ENCODE assay signal across 21 cellular contexts in genomic region chr12:102114212-102114611, GRCh38. TPM values are rescaled to one million over a fixed set of nuclear protein-coding genes. Genes with fewer than 3 reads are reported as not detected.
A peak's percentile ranks its signal among the peaks of the same experiment; 100 is the strongest.
DNase-seq lines count a peak whose midpoint lies in the region; TF ChIP-seq lines count a peak whose summit lies in the region.
"Had no signal": no experiment of that assay in that cellular context is flagged by ENCODE, and none has a peak within 500 bp of the region (broad histone marks: within the 10 kb centered on the region; RNA-seq: fewer than 3 reads in every experiment).

No MANE protein-coding gene starts in this region.

- peak overlapping the region; percentile 79 for H3K27ac Mint-ChIP-seq in endodermal cell
- H3K27ac Mint-ChIP-seq: B cell; CD4-positive, CD25-positive, alpha-beta regulatory T cell; CD8-positive, alpha-beta T cell had no signal

- H3K9ac ChIP-seq in endodermal cell (ENCODE audit: extremely low read depth, low read length, poor library complexity, severe bottlenecking), result no peak overlapping the region
- H3K9ac ChIP-seq: BLaER1 had no signal

- H3K27me3 ChIP-seq in endodermal cell (ENCODE audit: control insufficient read depth, insufficient read depth, low read length, poor library complexity, severe bottlenecking) (no peaks in the 10 kb centered on the region), prostate gland (replicated peaks; ENCODE audit: insufficient read depth) (no peaks in the 10 kb centered on the region)
- H3K27me3 ChIP-seq: BLaER1 had no signal

- H3K36me3 ChIP-seq in endodermal cell (ENCODE audit: control insufficient read depth, insufficient read depth, low read length) (peaks cover 65% of the 10 kb centered on the region), prostate gland (no peaks in the 10 kb centered on the region)

- H3K9me3 ChIP-seq in endodermal cell (ENCODE audit: control insufficient read depth, low read length) (no peaks in the 10 kb centered on the region), prostate gland (no peaks in the 10 kb centered on the region)
- H3K9me3 ChIP-seq: BLaER1, Caco-2 had no signal

- WGBS in endodermal cell (ENCODE audit: insufficient coverage in 1 of 2, insufficient read length in 1 of 2), 2 experiments, result 95% methylated on average over 1 of the region's 2 CpGs; no CpG with 5 or more reads in 1 of the 2 experiments
- WGBS in prostate gland, result 47% methylated on average over 2 of the region's 2 CpGs

- H3K4me1 ChIP-seq in endodermal cell (ENCODE audit: control insufficient read depth, insufficient read depth, low read length), result no peaks in the 10 kb centered on the region
- no peaks in the 10 kb centered on the region for H3K4me1 ChIP-seq in prostate gland (replicated peaks)
- H3K4me1 ChIP-seq: Caco-2 had no signal

- DNase-seq in NCI-H526 (lab: John Stamatoyannopoulos, UW) (peak; percentile 2 to 11), NCI-H526 treated with DMSO at 0.1 percent for 48 hours (lab: John Stamatoyannopoulos, UW) (no peak), LNCaP clone FGC (ENCODE audit: low read depth) (peak; percentile 51), endodermal cell (no peak), prostate gland (ENCODE audit: low spot score) (peak; percentile 15), NCI-H510A treated with DMSO at 0.1 percent for 48 hours (lab: John Stamatoyannopoulos, UW) (no peak), posterior cingulate gyrus (no peak), DMS53 (lab: John Stamatoyannopoulos, UW) (no peak)
- DNase-seq: Caco-2; CD4-positive, CD25-positive, alpha-beta regulatory T cell; CD8-positive, alpha-beta T cell; DMS153; DMS79; EL; GF-D8; H7; HCEC 1CT had no signal

- H3K27ac ChIP-seq in endodermal cell (ENCODE audit: low read depth, low read length) (no peak overlapping the region), prostate gland (no peak overlapping the region)
- H3K27ac ChIP-seq: 22Rv1, BLaER1, C4-2B had no signal

- no peak overlapping the region for H3K4me3 Mint-ChIP-seq in endodermal cell
- H3K4me3 Mint-ChIP-seq: B cell; CD4-positive, CD25-positive, alpha-beta regulatory T cell; CD8-positive, alpha-beta T cell had no signal

- no peak for TF ChIP-seq POLR2A in prostate gland (IDR thresholded peaks at IDR 0.05)

- no peaks in the 10 kb centered on the region for H3K27me3 Mint-ChIP-seq in endodermal cell (ENCODE audit: insufficient read depth)
- H3K27me3 Mint-ChIP-seq: B cell; CD4-positive, CD25-positive, alpha-beta regulatory T cell had no signal

- TF ChIP-seq CTCF in LNCaP clone FGC (IDR thresholded peaks at IDR 0.05; ENCODE audit: control insufficient read depth, extremely low read depth, insufficient read depth), result no peak
- no peak for TF ChIP-seq CTCF in endodermal cell (conservative IDR thresholded peaks at IDR 0.05)
- TF ChIP-seq CTCF in prostate gland (IDR thresholded peaks at IDR 0.05), result no peak

- intact Hi-C loops in prostate gland (cut with DNase I), result no loop called here
- intact Hi-C loops in posterior cingulate gyrus (cut with DNase I), result no loop called here

- H3K36me3 Mint-ChIP-seq in endodermal cell (ENCODE audit: low read depth), result peaks cover 39% of the 10 kb centered on the region

- no peak overlapping the region for H3K4me3 ChIP-seq in LNCaP clone FGC (ENCODE audit: low read depth, low read length)
- no peak overlapping the region for H3K4me3 ChIP-seq in endodermal cell (ENCODE audit: low read length)
- H3K4me3 ChIP-seq in prostate gland, result no peak overlapping the region
- H3K4me3 ChIP-seq: BLaER1 had no signal

- no peaks in the 10 kb centered on the region for H3K9me3 Mint-ChIP-seq in endodermal cell
- H3K9me3 Mint-ChIP-seq: CD4-positive, CD25-positive, alpha-beta regulatory T cell; CD8-positive, alpha-beta T cell had no signal

- H3K4me1 Mint-ChIP-seq in endodermal cell, result peaks cover 2% of the 10 kb centered on the region

RNA-seq across cellular contexts. Expression of gene NUP37, which starts 5.7 kb away (rescaled TPM):
- total RNA-seq in endodermal cell (10 to 100 TPM; 59.4 to 74.7 TPM), prostate gland (10 to 100 TPM; 16.6 to 21.4 TPM)
- 59.1 TPM for polyA plus RNA-seq in endodermal cell (2013, experiment 1 of 2)
- polyA plus RNA-seq in endodermal cell (2013, experiment 2 of 2), result 57.5 TPM

RNA-seq across cellular contexts. Expression of gene PARPBP, which starts 5.8 kb away (rescaled TPM):
- total RNA-seq in endodermal cell, result 10 to 100 TPM; 28.3 to 30.0 TPM
- polyA plus RNA-seq in endodermal cell (2013, experiment 1 of 2), result 26.6 TPM
- 28.4 TPM for polyA plus RNA-seq in endodermal cell (2013, experiment 2 of 2)
- total RNA-seq in prostate gland, result 1 to 10 TPM; 2.6 to 3.5 TPM

RNA-seq across cellular contexts. Expression of gene WASHC3, which starts 52.4 kb away (rescaled TPM):
- total RNA-seq in endodermal cell (10 to 100 TPM; 18.4 to 18.8 TPM), prostate gland (100 to 1,000 TPM in 1 of 2 donors, 10 to 100 TPM in 1; 60.9 to 110 TPM)
- polyA plus RNA-seq in endodermal cell (2013, experiment 1 of 2), result 20.1 TPM
- 26.2 TPM for polyA plus RNA-seq in endodermal cell (2013, experiment 2 of 2)

Comparison
In these comparisons a context has a peak if more than half of its experiments do, and no peak if none do; other contexts are left out.
1. DNase-seq: peak in NCI-H526 (2 of 2), LNCaP clone FGC (single experiment) and prostate gland (single experiment); none in NCI-H526 treated with DMSO at 0.1 percent for 48 hours (single experiment), endodermal cell (single experiment), NCI-H510A treated with DMSO at 0.1 percent for 48 hours (single experiment), posterior cingulate gyrus (0 of 10) and DMS53 (single experiment).
2. RNA of gene PARPBP, which starts 5.8 kb away (total RNA-seq): 28.3 to 30.0 TPM in endodermal cell; 2.6 to 3.5 TPM in prostate gland; every median in the first group is over 4 times any median in the second.